In the genomic region with DNA sequence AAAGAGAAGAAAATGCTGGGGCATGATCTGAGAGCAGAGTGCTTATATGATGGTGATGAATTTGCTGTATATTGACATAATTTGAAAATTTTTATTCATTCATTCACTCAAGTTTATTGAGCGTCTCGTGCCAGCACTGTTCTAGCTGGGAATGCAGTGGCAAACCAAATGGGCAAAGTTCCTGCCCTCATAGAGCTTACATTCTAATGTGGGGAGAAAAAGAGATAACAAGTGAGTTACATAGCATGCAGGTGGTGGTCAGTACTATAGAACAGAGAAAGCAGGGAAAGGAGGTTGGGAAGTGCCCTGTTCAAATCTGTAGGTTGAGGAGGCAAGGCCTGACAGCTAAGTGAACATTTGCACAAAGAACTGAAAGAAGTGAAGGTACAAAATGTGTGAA, we compare ENCODE assay signal across 28 cellular contexts.
"Had no signal": no experiment of that assay in that cellular context is flagged by ENCODE, and none has a peak within 500 bp of the region (broad histone marks: within the 10 kb centered on the region; RNA-seq: fewer than 3 reads in every experiment).

No MANE protein-coding gene starts in this region.

- H3K27me3 ChIP-seq: ascending aorta, breast epithelium, cardiac muscle cell, colonic mucosa had no signal

- H3K4me3 Mint-ChIP-seq: activated CD4-positive, alpha-beta memory T cell treated with anti-CD3 and anti-CD28 coated beads for 36 hours; activated CD4-positive, alpha-beta T cell treated with anti-CD3 and anti-CD28 coated beads for 36 hours; activated CD4-positive, alpha-beta T cell treated with anti-CD3 and anti-CD28 coated beads, Interleukin-2, amount 10 ng/mL, durations not matched to agents 24 days and 14 days; activated CD8-positive, alpha-beta memory T cell treated with anti-CD3 and anti-CD28 coated beads, Interleukin-2, amount 10 ng/mL, durations not matched to agents 7 days and 5 days; activated CD8-positive, alpha-beta T cell treated with anti-CD3 and anti-CD28 coated beads, Interleukin-2, amount 10 ng/mL, durations not matched to agents 7 days and 5 days; activated naive CD4-positive, alpha-beta T cell treated with anti-CD3 and anti-CD28 coated beads, Interleukin-2, amount 10 ng/mL, durations not matched to agents 7 days and 5 days; activated naive CD8-positive, alpha-beta T cell treated with anti-CD3 and anti-CD28 coated beads, Interleukin-2, amount 10 ng/mL, durations not matched to agents 7 days and 5 days; brain had no signal

- DNase-seq: activated CD4-positive, alpha-beta memory T cell treated with anti-CD3 and anti-CD28 coated beads for 36 hours; activated CD4-positive, alpha-beta T cell treated with anti-CD3 and anti-CD28 coated beads for 36 hours; activated CD4-positive, alpha-beta T cell treated with anti-CD3 and anti-CD28 coated beads, Interleukin-2, amount 10 ng/mL, durations not matched to agents 24 days and 14 days; activated CD4-positive, CD25-positive, alpha-beta regulatory T cell; activated CD4-positive, CD25-positive, alpha-beta regulatory T cell treated with anti-CD3 and anti-CD28 coated beads, Interleukin-2, amount 50 U/mL, for 72 hours; activated CD8-positive, alpha-beta memory T cell treated with anti-CD3 and anti-CD28 coated beads, Interleukin-2, amount 10 ng/mL, durations not matched to agents 7 days and 5 days; activated CD8-positive, alpha-beta memory T cell treated with anti-CD3 and anti-CD28 coated beads, Interleukin-2, amount 50 U/mL, for 4 hours; activated CD8-positive, alpha-beta T cell treated with anti-CD3 and anti-CD28 coated beads, Interleukin-2, amount 10 ng/mL, durations not matched to agents 7 days and 5 days; activated gamma-delta T cell; activated naive CD4-positive, alpha-beta T cell; activated naive CD4-positive, alpha-beta T cell treated with anti-CD3 and anti-CD28 coated beads, Interleukin-2, amount 10 ng/mL, durations not matched to agents 7 days and 5 days; activated naive CD8-positive, alpha-beta T cell treated with anti-CD3 and anti-CD28 coated beads, Interleukin-2, amount 10 ng/mL, durations not matched to agents 7 days and 5 days; activated T-cell treated with anti-CD3 and anti-CD28 coated beads, Interleukin-2, amount 50 U/mL, for 1 hour; activated T-cell treated with anti-CD3 and anti-CD28 coated beads, Interleukin-2, amount 50 U/mL, for 48 hours; central memory CD4-positive, alpha-beta T cell; cerebellar nuclear complex; colonic mucosa; effector CD8-positive, alpha-beta T cell; foreskin fibroblast; head of caudate nucleus; T-helper 2 cell had no signal

- H3K9me3 Mint-ChIP-seq: activated CD4-positive, alpha-beta memory T cell treated with anti-CD3 and anti-CD28 coated beads for 36 hours; activated CD4-positive, alpha-beta T cell treated with anti-CD3 and anti-CD28 coated beads, Interleukin-2, amount 10 ng/mL, durations not matched to agents 24 days and 14 days; activated naive CD4-positive, alpha-beta T cell treated with anti-CD3 and anti-CD28 coated beads, Interleukin-2, amount 10 ng/mL, durations not matched to agents 7 days and 5 days; activated naive CD4-positive, alpha-beta T cell treated with anti-CD3 and anti-CD28 coated beads, Interleukin-2, amount 50 U/mL, for 72 hours; activated naive CD8-positive, alpha-beta T cell treated with anti-CD3 and anti-CD28 coated beads, Interleukin-2, amount 10 ng/mL, durations not matched to agents 7 days and 5 days; brain had no signal

- FAIRE-seq: frontal cortex had no signal

- H3K36me3 Mint-ChIP-seq: brain had no signal

- H3K36me3 ChIP-seq: breast epithelium, cardiac muscle cell, colonic mucosa had no signal

- H3K27ac ChIP-seq: ascending aorta, breast epithelium, cardiac muscle cell, colonic mucosa had no signal

- H3K9me3 ChIP-seq: ascending aorta, breast epithelium, colonic mucosa had no signal

- ATAC-seq: activated CD4-positive, alpha-beta T cell treated with anti-CD3 and anti-CD28 coated beads for 36 hours; activated CD8-positive, alpha-beta memory T cell treated with anti-CD3 and anti-CD28 coated beads, Interleukin-2, amount 10 ng/mL, durations not matched to agents 7 days and 5 days; activated CD8-positive, alpha-beta T cell treated with anti-CD3 and anti-CD28 coated beads, Interleukin-2, amount 10 ng/mL, durations not matched to agents 7 days and 5 days; activated naive CD4-positive, alpha-beta T cell treated with anti-CD3 and anti-CD28 coated beads, Interleukin-2, amount 50 U/mL, for 72 hours; esophagus mucosa had no signal

- H3K4me1 ChIP-seq: breast epithelium had no signal

- H3K4me3 ChIP-seq: ascending aorta, breast epithelium, cardiac muscle cell, colonic mucosa had no signal

- H3K27ac Mint-ChIP-seq: activated CD4-positive, alpha-beta memory T cell treated with anti-CD3 and anti-CD28 coated beads for 36 hours; activated CD4-positive, alpha-beta T cell treated with anti-CD3 and anti-CD28 coated beads for 36 hours; activated CD4-positive, alpha-beta T cell treated with anti-CD3 and anti-CD28 coated beads, Interleukin-2, amount 10 ng/mL, durations not matched to agents 24 days and 14 days; activated CD8-positive, alpha-beta memory T cell treated with anti-CD3 and anti-CD28 coated beads, Interleukin-2, amount 10 ng/mL, durations not matched to agents 7 days and 5 days; activated CD8-positive, alpha-beta T cell treated with anti-CD3 and anti-CD28 coated beads, Interleukin-2, amount 10 ng/mL, durations not matched to agents 7 days and 5 days; activated naive CD4-positive, alpha-beta T cell treated with anti-CD3 and anti-CD28 coated beads, Interleukin-2, amount 10 ng/mL, durations not matched to agents 7 days and 5 days; activated naive CD4-positive, alpha-beta T cell treated with anti-CD3 and anti-CD28 coated beads, Interleukin-2, amount 50 U/mL, for 72 hours; activated naive CD8-positive, alpha-beta T cell treated with anti-CD3 and anti-CD28 coated beads, Interleukin-2, amount 10 ng/mL, durations not matched to agents 7 days and 5 days; brain had no signal

- H3K27me3 Mint-ChIP-seq: activated CD4-positive, alpha-beta T cell treated with anti-CD3 and anti-CD28 coated beads for 36 hours; activated CD4-positive, alpha-beta T cell treated with anti-CD3 and anti-CD28 coated beads, Interleukin-2, amount 10 ng/mL, durations not matched to agents 24 days and 14 days; activated CD8-positive, alpha-beta memory T cell treated with anti-CD3 and anti-CD28 coated beads, Interleukin-2, amount 10 ng/mL, durations not matched to agents 7 days and 5 days; activated naive CD8-positive, alpha-beta T cell treated with anti-CD3 and anti-CD28 coated beads, Interleukin-2, amount 10 ng/mL, durations not matched to agents 7 days and 5 days had no signal
